ENCODE assay signal across 9 cellular contexts in genomic region chr17:73166731-73167581, GRCh38. TPM values are rescaled to one million over a fixed set of nuclear protein-coding genes. Genes with fewer than 3 reads are reported as not detected.
DNase-seq lines count a peak whose midpoint lies in the region; ATAC-seq, FAIRE-seq and TF ChIP-seq lines count a peak whose summit lies in the region.
"Had no signal": no experiment of that assay in that cellular context is flagged by ENCODE, and none has a peak within 500 bp of the region (broad histone marks: within the 10 kb centered on the region; RNA-seq: fewer than 3 reads in every experiment).

No MANE protein-coding gene starts in this region.

- no peak overlapping the region for H2BK15ac ChIP-seq in mesendoderm (replicated peaks; ENCODE audit: low read depth)

- H3K27ac ChIP-seq in mesendoderm (ENCODE audit: low read depth, low read length) = no peak overlapping the region
- no peak overlapping the region for H3K27ac ChIP-seq in Peyer's patch
- peak overlapping the region in 1 of 4 donors; percentile 14 for H3K27ac ChIP-seq in esophagus squamous epithelium
- H3K27ac ChIP-seq: SJSA1 had no signal

- H3K27me3 Mint-ChIP-seq in activated T-cell treated with anti-CD3 and anti-CD28 coated beads, Interleukin-2, amount 50 U/mL, for 72 hours (ENCODE audit: low read depth) = peaks cover 68% of the 10 kb centered on the region

- peaks cover 42% of the 10 kb centered on the region for H3K4me1 Mint-ChIP-seq in activated T-cell treated with anti-CD3 and anti-CD28 coated beads, Interleukin-2, amount 50 U/mL, for 72 hours (ENCODE audit: low read depth)

- intact Hi-C loops in esophagus squamous epithelium (cut with DNase I) = no loop called here

- H2BK5ac ChIP-seq in mesendoderm (ENCODE audit: low read length) = no peak overlapping the region

- peaks cover 0 to 2% of the 10 kb centered on the region in 2 donors for H3K9me3 Mint-ChIP-seq in activated T-cell treated with anti-CD3 and anti-CD28 coated beads, Interleukin-2, amount 50 U/mL, for 72 hours

- peak overlapping the region; percentile 72 to 88 for H3K4me3 Mint-ChIP-seq in activated T-cell treated with anti-CD3 and anti-CD28 coated beads, Interleukin-2, amount 50 U/mL, for 72 hours

- no peak overlapping the region for H3K18ac ChIP-seq in mesendoderm (ENCODE audit: low read length)

- no CpG with 5 or more reads among the region's 8 CpGs for WGBS in mesendoderm (ENCODE audit: extremely low coverage, insufficient coverage, low lambda C conversion rate)
- WGBS in esophagus squamous epithelium, 2 donors = 55 to 66% methylated on average over 8 of the region's 8 CpGs

- H3K4me1 ChIP-seq in mesendoderm (ENCODE audit: control insufficient read depth, low read depth, low read length) (peaks cover 6% of the 10 kb centered on the region), Peyer's patch (peaks cover 0 to 33% (median 5%) of the 10 kb centered on the region in 4 donors), esophagus squamous epithelium (peaks cover 15 to 31% (median 26%) of the 10 kb centered on the region in 3 donors)

- no peaks in the 10 kb centered on the region for H3K79me2 ChIP-seq in mesendoderm (ENCODE audit: control insufficient read depth, insufficient read depth, low read length)

- H4K5ac ChIP-seq in mesendoderm (ENCODE audit: low read length) = no peak overlapping the region

- TF ChIP-seq POLR2A in GM12891 (IDR thresholded peaks at IDR 0.05; ENCODE audit: low read depth, low read length) (no peak), Peyer's patch (IDR thresholded peaks at IDR 0.05) (no peak), esophagus squamous epithelium (IDR thresholded peaks at IDR 0.05) (no peak)

- no peak overlapping the region for H2AK5ac ChIP-seq in mesendoderm (ENCODE audit: low read length)

- peaks cover 0 to 4% of the 10 kb centered on the region in 2 donors for H3K36me3 Mint-ChIP-seq in activated T-cell treated with anti-CD3 and anti-CD28 coated beads, Interleukin-2, amount 50 U/mL, for 72 hours (ENCODE audit: insufficient read depth in 2 of 2)

- no peak overlapping the region for H4K8ac ChIP-seq in mesendoderm (ENCODE audit: low read depth, low read length)

- H3K4me2 ChIP-seq in mesendoderm (ENCODE audit: low read length) = no peak overlapping the region

- no peaks in the 10 kb centered on the region for H3K79me1 ChIP-seq in mesendoderm (ENCODE audit: low read length)

- no peak for TF ChIP-seq CTCF in Peyer's patch (IDR thresholded peaks at IDR 0.05)
- no peak for TF ChIP-seq CTCF in esophagus squamous epithelium (IDR thresholded peaks at IDR 0.05)

- peak; percentile 86 for FAIRE-seq in GM12891 (lab: Jason Lieb, UNC)

- no peaks in the 10 kb centered on the region for H3K36me3 ChIP-seq in mesendoderm (ENCODE audit: control insufficient read depth, insufficient read depth, low read length)
- H3K36me3 ChIP-seq in Peyer's patch = no peaks in the 10 kb centered on the region
- H3K36me3 ChIP-seq in esophagus squamous epithelium = no peaks in the 10 kb centered on the region
- H3K36me3 ChIP-seq: SJSA1 had no signal

- H3K23ac ChIP-seq in mesendoderm (ENCODE audit: low read length) = no peak overlapping the region

- H3K4me3 ChIP-seq in mesendoderm (ENCODE audit: low read length) (no peak overlapping the region), Peyer's patch (peak overlapping the region in 2 of 4 donors; percentile 44 to 47), esophagus squamous epithelium (peak overlapping the region in 2 of 4 donors; percentile 36 to 64)

- H3K27me3 ChIP-seq in mesendoderm (ENCODE audit: insufficient read depth, low read length, poor library complexity) (peaks cover 19% of the 10 kb centered on the region), Peyer's patch (peaks cover 0 to 19% of the 10 kb centered on the region in 2 donors), esophagus squamous epithelium (peaks cover 7 to 78% (median 18%) of the 10 kb centered on the region in 4 donors)

- ATAC-seq in HG02884 (IDR thresholded peaks at IDR 0.05; ENCODE audit: unreplicated experiment) = peak; percentile 52
- peak; percentile 81 to 82 for ATAC-seq in activated T-cell treated with anti-CD3 and anti-CD28 coated beads, Interleukin-2, amount 50 U/mL, for 72 hours (replicated peaks in 1 of 2)
- ATAC-seq in HG02763 (IDR thresholded peaks at IDR 0.05; ENCODE audit: unreplicated experiment) = no peak

- H3K9me3 ChIP-seq in Peyer's patch (no peaks in the 10 kb centered on the region), esophagus squamous epithelium (no peaks in the 10 kb centered on the region)
- H3K9me3 ChIP-seq: SJSA1 had no signal

- no peak overlapping the region for H3K4ac ChIP-seq in mesendoderm (ENCODE audit: low read depth, low read length)

- no peak for DNase-seq in GM12891 (ENCODE audit: insufficient read length, low spot score)
- peak; percentile 34 to 45 for DNase-seq in activated T-cell treated with anti-CD3 and anti-CD28 coated beads, Interleukin-2, amount 50 U/mL, for 72 hours
- no peak for DNase-seq in mesendoderm
- no peak for DNase-seq in Peyer's patch
- DNase-seq in CD1c-positive myeloid dendritic cell (ENCODE audit: extremely low spot score) = no peak
- DNase-seq in esophagus squamous epithelium (lab: John Stamatoyannopoulos, UW) = no peak

- H3K9ac ChIP-seq in mesendoderm (ENCODE audit: low read length) = no peak overlapping the region

- peak overlapping the region; percentile 22 for H3K56ac ChIP-seq in mesendoderm (ENCODE audit: low read length)

- H2BK120ac ChIP-seq in mesendoderm (ENCODE audit: low read depth, low read length) = no peak overlapping the region

- no peak overlapping the region for H3K27ac Mint-ChIP-seq in activated T-cell treated with anti-CD3 and anti-CD28 coated beads, Interleukin-2, amount 50 U/mL, for 72 hours

TF ChIP-seq in GM12891, 5 proteins besides CTCF, POLR2A, EP300 and RAD21:
- no peak for TF ChIP-seq SPI1 (IDR thresholded peaks at IDR 0.05; ENCODE audit: low read depth, low read length)
TF ChIP-seq in GM12891: peak in this region for 0.

RNA-seq across cellular contexts. Expression of gene SSTR2, which starts 2.1 kb away (rescaled TPM):
- 0.68 TPM for polyA plus RNA-seq in GM12891 (2012; ENCODE audit: low read depth, missing spikeins)
- total RNA-seq in activated T-cell treated with anti-CD3 and anti-CD28 coated beads, Interleukin-2, amount 50 U/mL, for 72 hours = under 1 TPM; 0.29 to 0.32 TPM
- 0.38 TPM for polyA plus RNA-seq in mesendoderm (2013, experiment 1 of 2)
- 0.35 TPM for polyA plus RNA-seq in mesendoderm (2013, experiment 2 of 2)
- total RNA-seq in Peyer's patch (under 1 TPM in 3 of 4 donors, not detected in 1; 0.40 to 0.88 (median 0.57) TPM), esophagus squamous epithelium (under 1 TPM in 3 of 4 donors, not detected in 1; under 0.01 to 0.21 (median 0.04) TPM)

RNA-seq across cellular contexts. Expression of gene COG1, which starts 25.9 kb away (rescaled TPM):
- polyA plus RNA-seq in GM12891 (2012; ENCODE audit: low read depth, missing spikeins) = 18.0 TPM
- total RNA-seq in activated T-cell treated with anti-CD3 and anti-CD28 coated beads, Interleukin-2, amount 50 U/mL, for 72 hours = 10 to 100 TPM; 36.2 to 37.1 TPM
- 17.9 TPM for polyA plus RNA-seq in mesendoderm (2013, experiment 1 of 2)
- polyA plus RNA-seq in mesendoderm (2013, experiment 2 of 2) = 18.4 TPM
- total RNA-seq in Peyer's patch (10 to 100 TPM; 48.3 to 83.3 (median 62.9) TPM), esophagus squamous epithelium (10 to 100 TPM in 1 of 4 donors, 1 to 10 TPM in 3; 8.0 to 14.7 (median 9.2) TPM)

Comparison
In these comparisons a context has a peak if more than half of its experiments do, and no peak if none do; other contexts are left out.
1. DNase-seq: peak in activated T-cell treated with anti-CD3 and anti-CD28 coated beads, Interleukin-2, amount 50 U/mL, for 72 hours (2 of 2); none in GM12891 (single experiment), mesendoderm (single experiment), Peyer's patch (0 of 3), CD1c-positive myeloid dendritic cell (single experiment) and esophagus squamous epithelium (single experiment).